Comparison of ENCODE assay signal across 1 cellular context in genomic region chr7:149125864-149126661, GRCh38.
TF ChIP-seq lines count a peak whose summit lies in the region.

ZNF425 (minus strand) TSS chr7:149126324; CDS start chr7:149126213, 111 bp downstream.

TF ChIP-seq in WTC11, 78 proteins besides CTCF, POLR2A, EP300 and RAD21 (continued from another document and continues in another):
- TF ChIP-seq ZNF281 (CRISPR knock-in tag; IDR thresholded peaks at IDR 0.05) (peak; percentile 83; the same call in 1 of the 2 replicates), JUN (CRISPR knock-in tag; IDR thresholded peaks at IDR 0.05) (peak; percentile 66; the same call in 1 of the 2 replicates), SP1 (CRISPR knock-in tag; conservative IDR thresholded peaks at IDR 0.05) (peak; percentile 89), FOXP1 (CRISPR knock-in tag; IDR thresholded peaks at IDR 0.05; ENCODE audit: borderline replicate concordance) (peak; percentile 96), GRHL2 (CRISPR knock-in tag; IDR thresholded peaks at IDR 0.05; ENCODE audit: insufficient replicate concordance, severe bottlenecking) (no peak), ZNF423 (CRISPR knock-in tag; IDR thresholded peaks at IDR 0.05) (0 out of 2 replicates have a peak, but pooled peaks have one; percentile 19), MXD4 (CRISPR knock-in tag; IDR thresholded peaks at IDR 0.05; ENCODE audit: borderline replicate concordance) (no peak), GABPB1 (CRISPR knock-in tag; IDR thresholded peaks at IDR 0.05) (peak; percentile 70), USF2 (CRISPR knock-in tag; IDR thresholded peaks at IDR 0.05) (no peak), ZNF416 (CRISPR knock-in tag; IDR thresholded peaks at IDR 0.05) (peak; percentile 75; the same call in 1 of the 2 replicates), MYBL2 (CRISPR knock-in tag; IDR thresholded peaks at IDR 0.05) (peak; percentile 96; the same call in 1 of the 2 replicates), KAT7 (CRISPR knock-in tag; IDR thresholded peaks at IDR 0.05; ENCODE audit: borderline replicate concordance) (peak; percentile 99; the same call in 1 of the 2 replicates), E2F5 (CRISPR knock-in tag; IDR thresholded peaks at IDR 0.05) (peak; percentile 18; the same call in 1 of the 2 replicates), ZNF121 (CRISPR knock-in tag; IDR thresholded peaks at IDR 0.05) (no peak; the same call in 1 of the 2 replicates), ZNF512 (CRISPR knock-in tag; IDR thresholded peaks at IDR 0.05; ENCODE audit: borderline replicate concordance) (no peak), SMAD4 (CRISPR knock-in tag; IDR thresholded peaks at IDR 0.05) (peak; percentile 60; the same call in 1 of the 2 replicates), FOXJ3 (CRISPR knock-in tag; IDR thresholded peaks at IDR 0.05; ENCODE audit: borderline replicate concordance) (0 out of 2 replicates have a peak, but pooled peaks have one; percentile 57), NFE2L1 (CRISPR knock-in tag; IDR thresholded peaks at IDR 0.05) (peak; percentile 70), ZSCAN18 (CRISPR knock-in tag; IDR thresholded peaks at IDR 0.05) (no peak), ETV6 (CRISPR knock-in tag; IDR thresholded peaks at IDR 0.05) (peak; percentile 97), JAZF1 (CRISPR knock-in tag; IDR thresholded peaks at IDR 0.05) (no peak), ERG (CRISPR knock-in tag; IDR thresholded peaks at IDR 0.05) (no peak), PRDM15 (CRISPR knock-in tag; IDR thresholded peaks at IDR 0.05) (no peak), OVOL2 (CRISPR knock-in tag; IDR thresholded peaks at IDR 0.05; ENCODE audit: borderline replicate concordance) (peak; percentile 87; the same call in 1 of the 2 replicates), ZNF232 (CRISPR knock-in tag; IDR thresholded peaks at IDR 0.05) (peak; percentile 7; the same call in 1 of the 2 replicates), SOX15 (CRISPR knock-in tag; IDR thresholded peaks at IDR 0.05) (no peak), CBFB (CRISPR knock-in tag; IDR thresholded peaks at IDR 0.05; ENCODE audit: low read depth) (0 out of 2 replicates have a peak, but pooled peaks have one; percentile 95), NFYB (CRISPR knock-in tag; conservative IDR thresholded peaks at IDR 0.05; ENCODE audit: low read depth) (peak; percentile 10; the same call in 1 of the 2 replicates), ESRRA (CRISPR knock-in tag; IDR thresholded peaks at IDR 0.05; ENCODE audit: borderline replicate concordance) (peak; percentile 84), ATF6 (CRISPR knock-in tag; IDR thresholded peaks at IDR 0.05) (no peak), TCF7 (CRISPR knock-in tag; IDR thresholded peaks at IDR 0.05; ENCODE audit: low read depth) (peak; percentile 86), E2F1 (CRISPR knock-in tag; IDR thresholded peaks at IDR 0.05) (peak; percentile 70; the same call in 1 of the 2 replicates), FOXK1 (CRISPR knock-in tag; IDR thresholded peaks at IDR 0.05) (peak; percentile 89), CDX4 (CRISPR knock-in tag; IDR thresholded peaks at IDR 0.05; ENCODE audit: borderline replicate concordance) (no peak; the same call in 1 of the 2 replicates), TP53 (CRISPR knock-in tag; IDR thresholded peaks at IDR 0.05) (peak; percentile 81; the same call in 1 of the 2 replicates), NR2C2 (CRISPR knock-in tag; IDR thresholded peaks at IDR 0.05) (no peak), ATF1 (CRISPR knock-in tag; IDR thresholded peaks at IDR 0.05) (0 out of 2 replicates have a peak, but pooled peaks have one; percentile 33), STAT6 (CRISPR knock-in tag; conservative IDR thresholded peaks at IDR 0.05; ENCODE audit: low read depth) (no peak)
